Comparison of ENCODE assay signal across 8 cellular contexts in the genomic region with DNA sequence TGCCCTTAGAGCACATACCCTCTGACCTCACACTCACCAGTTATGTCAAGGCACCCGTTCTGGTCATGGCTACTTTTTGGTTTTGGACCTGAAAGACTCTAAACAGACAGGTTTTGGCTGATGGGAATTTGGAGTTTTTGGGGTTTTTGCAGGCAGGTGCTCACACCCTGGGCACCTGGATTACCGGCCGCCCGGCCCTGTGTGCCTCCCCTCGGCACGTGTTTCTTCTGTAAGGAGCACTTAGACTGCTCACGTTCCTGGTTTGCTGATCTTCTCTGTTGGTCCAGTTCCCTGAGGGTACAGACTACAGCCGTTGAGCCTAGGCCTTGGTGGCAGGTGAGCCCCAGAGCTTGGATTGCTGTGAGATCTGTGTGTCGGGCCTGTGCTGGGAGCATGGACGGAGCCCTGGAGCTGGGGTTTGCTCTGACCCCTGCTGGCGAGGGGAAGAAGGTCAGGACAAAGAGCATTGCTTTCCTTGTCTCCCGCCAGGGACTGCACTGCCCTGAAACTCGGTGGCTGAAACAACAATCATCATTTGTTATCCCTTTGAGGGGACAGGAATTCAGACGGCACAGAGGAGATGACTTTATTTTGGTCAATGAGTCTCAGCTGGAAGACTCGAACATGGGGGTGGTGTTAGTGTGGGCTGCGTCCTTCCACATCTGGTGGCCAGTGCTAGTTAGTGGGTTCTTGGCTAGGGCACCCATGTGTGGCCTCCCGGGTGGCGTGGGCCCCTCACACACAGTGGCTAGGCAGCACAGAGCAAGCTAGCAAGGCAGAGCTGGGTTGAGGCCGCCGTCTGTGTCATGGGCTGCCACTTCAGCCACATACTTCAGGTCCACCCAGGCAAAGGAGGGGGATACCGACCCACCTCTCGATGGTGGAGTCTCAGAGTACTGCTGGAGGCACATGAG.
DNase-seq lines count a peak whose midpoint lies in the region; ATAC-seq, FAIRE-seq and TF ChIP-seq lines count a peak whose summit lies in the region.

No MANE protein-coding gene starts in this region.

- H3K9ac ChIP-seq in KMS-11 (no peak overlapping the region), keratinocyte (ENCODE audit: control insufficient read depth, extremely low read depth, insufficient read depth, low read length) (no peak overlapping the region)

- no peak for TF ChIP-seq POLR2A in stomach (IDR thresholded peaks at IDR 0.05)

- intact Hi-C loops in stomach (cut with DNase I; ENCODE audit: low total_unique reads) = no loop called here

- H3K27me3 ChIP-seq in KMS-11 (ENCODE audit: insufficient read depth, low read depth) = no peaks in the 10 kb centered on the region
- H3K27me3 ChIP-seq in bronchial epithelial cell (ENCODE audit: control insufficient read depth, insufficient read depth, low read length) = no peaks in the 10 kb centered on the region
- no peaks in the 10 kb centered on the region for H3K27me3 ChIP-seq in keratinocyte (ENCODE audit: control insufficient read depth, extremely low read depth, insufficient read depth, low read length)
- no peaks in the 10 kb centered on the region for H3K27me3 ChIP-seq in stomach

- no peak overlapping the region for H3K4me3 ChIP-seq in KMS-11 (IDR thresholded peaks at IDR 0.05; ENCODE audit: insufficient read depth, low read depth, low read length)
- no peak overlapping the region for H3K4me3 ChIP-seq in bronchial epithelial cell (ENCODE audit: low read depth, low read length)
- no peak overlapping the region for H3K4me3 ChIP-seq in keratinocyte (ENCODE audit: control insufficient read depth in 2 of 3, extremely low read depth in 1 of 3, insufficient read depth in 2 of 3, low read depth in 1 of 3, low read length in 3 of 3)
- H3K4me3 ChIP-seq in stomach = no peak overlapping the region

- H3K4me2 ChIP-seq in KMS-11 (no peak overlapping the region), keratinocyte (ENCODE audit: control insufficient read depth, extremely low read depth, insufficient read depth, low read depth, low read length) (no peak overlapping the region)

- FAIRE-seq in bronchial epithelial cell (lab: Jason Lieb, UNC) = peak; percentile 28
- no peak for FAIRE-seq in keratinocyte (lab: Jason Lieb, UNC)

- H3K9me3 ChIP-seq in keratinocyte (ENCODE audit: control insufficient read depth, low read depth, low read length) (no peaks in the 10 kb centered on the region), stomach (no peaks in the 10 kb centered on the region)

- no peak overlapping the region for H3K27ac ChIP-seq in KMS-11
- H3K27ac ChIP-seq in keratinocyte (ENCODE audit: control insufficient read depth, insufficient read depth, low read length) = no peak overlapping the region
- no peak overlapping the region for H3K27ac ChIP-seq in stomach

- dilution Hi-C loops in keratinocyte (cut with MboI; ENCODE audit: extremely low pct_ligation_motif_present, low sequenced_read_pairs) = no loop called here

- H3K79me2 ChIP-seq in KMS-11 (ENCODE audit: insufficient read depth, low read depth) (peaks cover 27% of the 10 kb centered on the region; the same call in 1 of the 2 replicates), keratinocyte (ENCODE audit: control insufficient read depth, insufficient read depth, low read length) (peaks cover 81% of the 10 kb centered on the region)

- no peaks in the 10 kb centered on the region for H3K9me1 ChIP-seq in keratinocyte (ENCODE audit: control insufficient read depth, extremely low read depth, insufficient read depth, low read length)

- peak; percentile 48 for DNase-seq in EH (ENCODE audit: low read depth)
- peak; percentile 12 for DNase-seq in bronchial epithelial cell (ENCODE audit: low read depth)
- no peak for DNase-seq in keratinocyte (ENCODE audit: low read depth, low spot score)
- DNase-seq in stomach = peak; percentile 68
- no peak for DNase-seq in activated CD8-positive, alpha-beta memory T cell treated with anti-CD3 and anti-CD28 coated beads, Interleukin-2, amount 50 U/mL, for 4 hours
- DNase-seq in NCI-H1105 (lab: John Stamatoyannopoulos, UW) = no peak

- H2AFZ ChIP-seq in KMS-11 (ENCODE audit: low read depth) = no peak overlapping the region
- no peak overlapping the region for H2AFZ ChIP-seq in keratinocyte (ENCODE audit: control insufficient read depth, low read length)

- H3K36me3 ChIP-seq in KMS-11 (ENCODE audit: insufficient read depth) (no peaks in the 10 kb centered on the region), bronchial epithelial cell (ENCODE audit: control insufficient read depth, insufficient read depth, low read length) (no peaks in the 10 kb centered on the region), keratinocyte (ENCODE audit: control insufficient read depth in 2 of 2, extremely low read depth in 1 of 2, insufficient read depth in 2 of 2, low read length in 2 of 2) (no peaks in the 10 kb centered on the region), stomach (no peaks in the 10 kb centered on the region)

- H3K4me1 ChIP-seq in KMS-11 (ENCODE audit: low read depth, poor library complexity, severe bottlenecking) (no peaks in the 10 kb centered on the region), keratinocyte (ENCODE audit: control insufficient read depth, extremely low read depth, insufficient read depth, low read length) (no peaks in the 10 kb centered on the region), stomach (peaks cover 0 to 53% (median 33%) of the 10 kb centered on the region in 4 donors)

- TF ChIP-seq CTCF in KMS-11 (conservative IDR thresholded peaks at IDR 0.05; ENCODE audit: low read depth, low read length) (peak; percentile 53), bronchial epithelial cell (IDR thresholded peaks at IDR 0.05; ENCODE audit: insufficient read depth, low read length, severe bottlenecking) (peak; percentile 67), keratinocyte (optimal IDR thresholded peaks at IDR 0.05 in 1 of 3, IDR thresholded peaks at IDR 0.05 in 1 of 3, conservative IDR thresholded peaks at IDR 0.05 in 1 of 3; ENCODE audit: extremely low read depth in 1 of 3, insufficient read depth in 2 of 3, low read length in 3 of 3) (peak; percentile 51 to 56 (median 54)), stomach (IDR thresholded peaks at IDR 0.05) (peak in 5 of 7 experiments; percentile 36 to 66 (median 54))

- no peak for ATAC-seq in HG02840 (IDR thresholded peaks at IDR 0.05; ENCODE audit: low FRiP score, unreplicated experiment)

- TF ChIP-seq EP300 in stomach (IDR thresholded peaks at IDR 0.05) = no peak

- 58 to 70% (median 60%) methylated on average over 22 of the region's 22 CpGs for WGBS in stomach, 5 donors

- no peaks in the 10 kb centered on the region for H4K20me1 ChIP-seq in KMS-11 (ENCODE audit: insufficient read depth)
- H4K20me1 ChIP-seq in keratinocyte (ENCODE audit: control insufficient read depth, extremely low read depth, insufficient read depth, low read length) = peaks cover 9% of the 10 kb centered on the region

Comparison
In these comparisons a context has a peak if more than half of its experiments do, and no peak if none do; other contexts are left out.
1. DNase-seq: peak in EH (single experiment), bronchial epithelial cell (single experiment) and stomach (single experiment); none in keratinocyte (single experiment), activated CD8-positive, alpha-beta memory T cell treated with anti-CD3 and anti-CD28 coated beads, Interleukin-2, amount 50 U/mL, for 4 hours (single experiment) and NCI-H1105 (single experiment).
2. Peak in every context shown above with its lines, with median percentiles within 50 percentile points of each other: CTCF ChIP-seq.